In the genomic region with DNA sequence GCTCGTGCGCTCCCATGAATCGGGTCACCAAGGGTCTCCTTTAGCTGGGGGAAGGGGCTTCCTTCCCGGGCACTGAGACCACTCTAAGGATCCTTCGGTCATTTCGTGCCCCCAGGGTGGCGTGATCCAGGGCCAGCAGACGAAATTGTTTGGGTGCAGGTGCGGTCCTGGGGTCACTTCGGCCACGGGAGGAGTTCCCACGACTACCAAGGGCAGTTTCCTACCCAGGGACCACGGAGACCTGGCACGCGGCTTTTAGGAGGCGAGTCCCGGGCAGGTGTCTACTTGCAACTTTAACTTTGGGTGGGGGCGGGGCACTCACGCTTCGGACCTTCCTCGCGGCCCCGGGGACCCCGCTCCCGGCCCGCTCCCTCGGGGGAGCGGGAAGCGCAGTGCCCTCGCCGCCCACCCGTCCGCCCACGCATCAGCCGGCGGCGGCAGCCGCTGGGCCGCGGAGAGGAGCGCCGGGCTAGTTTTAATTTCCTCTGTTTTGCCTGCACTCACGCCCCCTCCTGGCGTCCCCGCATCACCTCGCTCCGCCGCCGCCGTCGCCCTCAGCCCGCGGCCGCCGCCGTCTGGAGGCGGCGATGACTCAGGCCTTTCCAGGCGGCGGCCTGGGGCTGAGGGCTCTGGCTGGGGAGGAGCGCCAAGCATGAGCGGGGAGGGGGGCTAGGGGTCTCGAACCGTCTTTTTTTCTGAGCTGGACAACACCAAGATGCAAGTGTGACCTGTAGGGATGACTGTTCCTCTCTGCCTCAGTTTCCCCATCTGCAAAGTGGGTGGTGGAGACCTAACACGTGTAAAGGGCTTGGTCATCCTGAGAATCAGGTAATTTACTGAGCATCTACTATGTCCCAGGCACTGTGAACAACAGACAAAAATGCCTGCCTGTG, we compare ENCODE assay signal across 8 cellular contexts. TPM values are rescaled to one million over a fixed set of nuclear protein-coding genes. Genes with fewer than 3 reads are reported as not detected.
A peak's percentile ranks its signal among the peaks of the same experiment; 100 is the strongest.
DNase-seq lines count a peak whose midpoint lies in the region; ATAC-seq and TF ChIP-seq lines count a peak whose summit lies in the region.

No MANE protein-coding gene starts in this region.

- H3K4me2 ChIP-seq in HCT116 (ENCODE audit: low read length): peak overlapping the region; percentile 96

- no peaks in the 10 kb centered on the region for H4K20me1 ChIP-seq in HCT116 (ENCODE audit: insufficient read depth)

- RAD21 ChIA-PET in HCT116 (lab: Charles Lee; ENCODE audit: low non-redundant PET in 1 of 2, low total read pairs in 2 of 2, uncharacterized antibody in 2 of 2, unreplicated experiment in 2 of 2): no interaction called here

- peaks cover 8 to 20% of the 10 kb centered on the region in 2 experiments; a peak in 3 of 4 replicates for H3K4me1 ChIP-seq in HCT116 (ENCODE audit: control insufficient read depth in 1 of 2, insufficient read depth in 2 of 2, low read length in 2 of 2)

- H3K27ac ChIP-seq in CD4-positive, alpha-beta T cell (ENCODE audit: low read depth, low read length): no peak overlapping the region
- peak overlapping the region; percentile 69 for H3K27ac ChIP-seq in HCT116 (ENCODE audit: low read depth, low read length)

- no peaks in the 10 kb centered on the region for H3K36me3 Mint-ChIP-seq in CD4-positive, alpha-beta T cell (ENCODE audit: low read depth)
- no peaks in the 10 kb centered on the region for H3K36me3 Mint-ChIP-seq in activated CD8-positive, alpha-beta T cell treated with anti-CD3 and anti-CD28 coated beads, Interleukin-2, amount 10 ng/mL, durations not matched to agents 7 days and 5 days (ENCODE audit: low read depth)

- H3K27me3 ChIP-seq in CD4-positive, alpha-beta T cell (ENCODE audit: control insufficient read depth, insufficient read depth, low read length): peaks cover 32% of the 10 kb centered on the region
- H3K27me3 ChIP-seq in HCT116 (ENCODE audit: insufficient read depth, low read length): no peaks in the 10 kb centered on the region

- BruUV-seq in HCT116 (replicated peaks; lab: Mats Ljungman, UMichigan): no TSS peak

- DNase-seq in CD4-positive, alpha-beta T cell: peak; percentile 65 to 85 (median 77)
- peak; percentile 53 for DNase-seq in HCT116 (ENCODE audit: low read depth, low spot score)
- peak; percentile 43 for DNase-seq in NCI-H82 treated with DMSO at 0.1 percent for 48 hours (lab: John Stamatoyannopoulos, UW; ENCODE audit: unreplicated experiment)
- peak; percentile 88 for DNase-seq in activated CD8-positive, alpha-beta T cell treated with anti-CD3 and anti-CD28 coated beads, Interleukin-2, amount 10 ng/mL, durations not matched to agents 7 days and 5 days
- peak; percentile 48 for DNase-seq in effector CD8-positive, alpha-beta T cell (lab: John Stamatoyannopoulos, UW)
- DNase-seq in mesenteric fat pad (ENCODE audit: low spot score): peak; percentile 92
- DNase-seq in stimulated activated CD8-positive, alpha-beta memory T cell treated with anti-CD3 and anti-CD28 coated beads, Interleukin-15, amount 100 ng/mL, for 24 hours (ENCODE audit: low read depth): peak; percentile 53

- CTCF ChIA-PET in CD4-positive, alpha-beta T cell (lab: Charles Lee): no interaction called here
- CTCF ChIA-PET in HCT116 (lab: Charles Lee): no interaction called here
- CTCF ChIA-PET in activated CD8-positive, alpha-beta T cell treated with anti-CD3 and anti-CD28 coated beads, Interleukin-2, amount 10 ng/mL, durations not matched to agents 7 days and 5 days (lab: Charles Lee): no interaction called here

- peak overlapping the region; percentile 78 for H3K4me3 Mint-ChIP-seq in CD4-positive, alpha-beta T cell
- peak overlapping the region; percentile 64 for H3K4me3 Mint-ChIP-seq in activated CD8-positive, alpha-beta T cell treated with anti-CD3 and anti-CD28 coated beads, Interleukin-2, amount 10 ng/mL, durations not matched to agents 7 days and 5 days

- peak; percentile 63 for TF ChIP-seq CTCF in CD4-positive, alpha-beta T cell (IDR thresholded peaks at IDR 0.05)
- TF ChIP-seq CTCF in HCT116 (IDR thresholded peaks at IDR 0.05 in 2 of 3, conservative IDR thresholded peaks at IDR 0.05 in 1 of 3; ENCODE audit: borderline replicate concordance in 1 of 3, insufficient read depth in 1 of 3, low read depth in 2 of 3, low read length in 2 of 3): peak; percentile 57 to 86 (median 63)

- no peak overlapping the region for H2AFZ ChIP-seq in HCT116 (ENCODE audit: low read depth, low read length, poor library complexity, severe bottlenecking)

- peaks cover 36% of the 10 kb centered on the region for H3K27me3 Mint-ChIP-seq in CD4-positive, alpha-beta T cell
- H3K27me3 Mint-ChIP-seq in activated CD8-positive, alpha-beta T cell treated with anti-CD3 and anti-CD28 coated beads, Interleukin-2, amount 10 ng/mL, durations not matched to agents 7 days and 5 days (ENCODE audit: low read depth): peaks cover 20% of the 10 kb centered on the region

- TF ChIP-seq RAD21 in HCT116 (IDR thresholded peaks at IDR 0.05; ENCODE audit: low read depth): peak; percentile 67

- no peak overlapping the region for H3K27ac Mint-ChIP-seq in CD4-positive, alpha-beta T cell
- no peak overlapping the region for H3K27ac Mint-ChIP-seq in activated CD8-positive, alpha-beta T cell treated with anti-CD3 and anti-CD28 coated beads, Interleukin-2, amount 10 ng/mL, durations not matched to agents 7 days and 5 days

- no peaks in the 10 kb centered on the region for H3K36me3 ChIP-seq in HCT116 (ENCODE audit: control insufficient read depth in 1 of 2, insufficient read depth in 2 of 2, low read length in 2 of 2)

- intact Hi-C loops in CD4-positive, alpha-beta T cell (cut with DNase I, micrococcal nuclease): loop anchor here (1.0 to 10.0 kb wide), 7 partner anchors 52 to 772 kb away; a partner anchor contains a TSS
- intact Hi-C loops in HCT116 (cut with micrococcal nuclease): loop anchor here (2.0 to 10.0 kb wide), 3 partner anchors 66 to 330 kb away; a partner anchor contains a TSS

- peak overlapping the region; percentile 50 to 58 for H3K4me3 ChIP-seq in HCT116 (replicated peaks in 1 of 2; ENCODE audit: low read depth in 1 of 2, low read length in 2 of 2)

- H3K9me2 ChIP-seq in HCT116 (ENCODE audit: insufficient read depth): no peaks in the 10 kb centered on the region

- peaks cover 7% of the 10 kb centered on the region for H3K4me1 Mint-ChIP-seq in CD4-positive, alpha-beta T cell (ENCODE audit: low read depth)
- H3K4me1 Mint-ChIP-seq in activated CD8-positive, alpha-beta T cell treated with anti-CD3 and anti-CD28 coated beads, Interleukin-2, amount 10 ng/mL, durations not matched to agents 7 days and 5 days (ENCODE audit: low read depth): peaks cover 11% of the 10 kb centered on the region

- POLR2A ChIA-PET in CD4-positive, alpha-beta T cell (lab: Charles Lee): no interaction called here
- POLR2A ChIA-PET in HCT116 (lab: Charles Lee): no interaction called here
- POLR2A ChIA-PET in activated CD8-positive, alpha-beta T cell treated with anti-CD3 and anti-CD28 coated beads, Interleukin-2, amount 10 ng/mL, durations not matched to agents 7 days and 5 days (lab: Charles Lee): no interaction called here

- H3K9ac ChIP-seq in HCT116 (ENCODE audit: low read length): peak overlapping the region; percentile 63

- peak; percentile 90 for ATAC-seq in CD4-positive, alpha-beta T cell (ENCODE audit: poor library complexity)
- ATAC-seq in HCT116: peak; percentile 87
- ATAC-seq in activated CD8-positive, alpha-beta T cell treated with anti-CD3 and anti-CD28 coated beads, Interleukin-2, amount 10 ng/mL, durations not matched to agents 7 days and 5 days: peak; percentile 94
- ATAC-seq in HG03457 (IDR thresholded peaks at IDR 0.05; ENCODE audit: unreplicated experiment): no peak

- H3K9me3 Mint-ChIP-seq in CD4-positive, alpha-beta T cell: no peaks in the 10 kb centered on the region
- no peaks in the 10 kb centered on the region for H3K9me3 Mint-ChIP-seq in activated CD8-positive, alpha-beta T cell treated with anti-CD3 and anti-CD28 coated beads, Interleukin-2, amount 10 ng/mL, durations not matched to agents 7 days and 5 days (ENCODE audit: insufficient read depth)

- no peaks in the 10 kb centered on the region for H3K79me2 ChIP-seq in HCT116 (ENCODE audit: insufficient read depth, low read length)

- H3K9me3 ChIP-seq in CD4-positive, alpha-beta T cell (ENCODE audit: control insufficient read depth, low read length): no peaks in the 10 kb centered on the region
- no peaks in the 10 kb centered on the region for H3K9me3 ChIP-seq in HCT116 (ENCODE audit: control insufficient read depth in 1 of 2, insufficient read depth in 1 of 2, low read depth in 1 of 2, low read length in 2 of 2)

- no peak for TF ChIP-seq POLR2A in HCT116 (IDR thresholded peaks at IDR 0.05; ENCODE audit: borderline replicate concordance, extremely low read depth, insufficient read depth, insufficient read length)

TF ChIP-seq in HCT116, 20 proteins besides CTCF, POLR2A, EP300 and RAD21:
- no peak for TF ChIP-seq SRF (IDR thresholded peaks at IDR 0.05; ENCODE audit: low read depth)
- peak; percentile 95 for TF ChIP-seq EGR1 (IDR thresholded peaks at IDR 0.05; ENCODE audit: low read depth)
- no peak for TF ChIP-seq EZH2phosphoT487 (IDR thresholded peaks at IDR 0.05; ENCODE audit: borderline replicate concordance)
- TF ChIP-seq SIN3A (IDR thresholded peaks at IDR 0.05; ENCODE audit: low read depth): no peak
- TF ChIP-seq JUND (IDR thresholded peaks at IDR 0.05): no peak; the same call in 1 of the 2 replicates
- TF ChIP-seq, protein P1, sequence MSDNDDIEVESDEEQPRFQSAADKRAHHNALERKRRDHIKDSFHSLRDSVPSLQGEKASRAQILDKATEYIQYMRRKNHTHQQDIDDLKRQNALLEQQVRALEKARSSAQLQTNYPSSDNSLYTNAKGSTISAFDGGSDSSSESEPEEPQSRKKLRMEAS (IDR thresholded peaks at IDR 0.05): no peak; the same call in 1 of the 2 replicates
- TF ChIP-seq YY1 (IDR thresholded peaks at IDR 0.05; ENCODE audit: extremely low read depth, insufficient replicate concordance, low read depth, low read length): peak; percentile 31
- no peak for TF ChIP-seq CBX3 (IDR thresholded peaks at IDR 0.05; ENCODE audit: low read depth)
- 0 out of 2 replicates have a peak, but pooled peaks have one; percentile 24 for TF ChIP-seq FOSL1 (IDR thresholded peaks at IDR 0.05; ENCODE audit: low read depth)
- TF ChIP-seq ZFX (IDR thresholded peaks at IDR 0.05): peak; percentile 30; the same call in 1 of the 2 replicates

RNA-seq across cellular contexts. Expression of a gene that starts 21.8 kb away (rescaled TPM):
- total RNA-seq in CD4-positive, alpha-beta T cell: 1 to 10 TPM; 4.1 to 4.8 TPM
- total RNA-seq in HCT116 (2021; ENCODE audit: unreplicated experiment) (19.9 TPM), mesenteric fat pad (15.9 TPM)
- polyA plus RNA-seq in HCT116 (2012): 27.2 and 28.0 TPM in 2 replicates
- 1 to 10 TPM; 9.2 to 9.9 TPM for total RNA-seq in activated CD8-positive, alpha-beta T cell treated with anti-CD3 and anti-CD28 coated beads, Interleukin-2, amount 10 ng/mL, durations not matched to agents 7 days and 5 days
